In genomic region chr5:132026516-132027008, GRCh38 we compare ENCODE assay signal across 16 cellular contexts. TPM values are rescaled to one million over a fixed set of nuclear protein-coding genes. Genes with fewer than 3 reads are reported as not detected.
DNase-seq lines count a peak whose midpoint lies in the region; ATAC-seq and TF ChIP-seq lines count a peak whose summit lies in the region.
"Had no signal": no experiment of that assay in that cellular context is flagged by ENCODE, and none has a peak within 500 bp of the region (broad histone marks: within the 10 kb centered on the region; RNA-seq: fewer than 3 reads in every experiment).

No MANE protein-coding gene starts in this region.

- peak overlapping the region; percentile 72 for H3K27ac Mint-ChIP-seq in activated CD4-positive, alpha-beta T cell treated with anti-CD3 and anti-CD28 coated beads for 36 hours
- H3K27ac Mint-ChIP-seq in activated CD4-positive, alpha-beta T cell treated with anti-CD3 and anti-CD28 coated beads, Interleukin-2, amount 10 ng/mL, durations not matched to agents 7 days and 5 days: peak overlapping the region; percentile 27
- H3K27ac Mint-ChIP-seq in activated naive CD8-positive, alpha-beta T cell treated with anti-CD3 and anti-CD28 coated beads, Interleukin-2, amount 10 ng/mL, durations not matched to agents 7 days and 5 days: no peak overlapping the region
- no peak overlapping the region for H3K27ac Mint-ChIP-seq in neural progenitor cell
- H3K27ac Mint-ChIP-seq: WTC11 had no signal

- H3K9ac ChIP-seq in neural progenitor cell: no peak overlapping the region

- intact Hi-C loops in activated CD4-positive, alpha-beta T cell treated with anti-CD3 and anti-CD28 coated beads for 36 hours (cut with DNase I, micrococcal nuclease): loop anchor here in 1 of 2 experiments (10.0 kb wide), 1 partner anchor 772 kb away; no protein-coding TSS in a partner anchor

- H3K4me1 Mint-ChIP-seq in activated CD4-positive, alpha-beta T cell treated with anti-CD3 and anti-CD28 coated beads for 36 hours: peaks cover 9% of the 10 kb centered on the region
- peaks cover 17% of the 10 kb centered on the region for H3K4me1 Mint-ChIP-seq in activated CD4-positive, alpha-beta T cell treated with anti-CD3 and anti-CD28 coated beads, Interleukin-2, amount 10 ng/mL, durations not matched to agents 7 days and 5 days
- H3K4me1 Mint-ChIP-seq in activated naive CD8-positive, alpha-beta T cell treated with anti-CD3 and anti-CD28 coated beads, Interleukin-2, amount 10 ng/mL, durations not matched to agents 7 days and 5 days: peaks cover 23% of the 10 kb centered on the region
- no peaks in the 10 kb centered on the region for H3K4me1 Mint-ChIP-seq in neural progenitor cell
- H3K4me1 Mint-ChIP-seq: WTC11 had no signal

- H3K79me2 ChIP-seq in neural progenitor cell (ENCODE audit: low read depth): no peaks in the 10 kb centered on the region

- no peak overlapping the region for H3K4me2 ChIP-seq in neural progenitor cell

- POLR2A ChIA-PET in activated CD4-positive, alpha-beta T cell treated with anti-CD3 and anti-CD28 coated beads for 36 hours (lab: Charles Lee): no interaction called here
- POLR2A ChIA-PET in activated CD4-positive, alpha-beta T cell treated with anti-CD3 and anti-CD28 coated beads, Interleukin-2, amount 10 ng/mL, durations not matched to agents 7 days and 5 days (lab: Charles Lee): no interaction called here
- POLR2A ChIA-PET in activated naive CD8-positive, alpha-beta T cell treated with anti-CD3 and anti-CD28 coated beads, Interleukin-2, amount 10 ng/mL, durations not matched to agents 7 days and 5 days (lab: Charles Lee): no interaction called here

- no peaks in the 10 kb centered on the region for H3K27me3 ChIP-seq in neural progenitor cell

- no peaks in the 10 kb centered on the region for H3K36me3 ChIP-seq in neural progenitor cell

- no peaks in the 10 kb centered on the region for H3F3A ChIP-seq in neural progenitor cell (ENCODE audit: low read depth)

- no peaks in the 10 kb centered on the region for H3K9me3 Mint-ChIP-seq in activated CD4-positive, alpha-beta T cell treated with anti-CD3 and anti-CD28 coated beads for 36 hours (ENCODE audit: low read depth)
- H3K9me3 Mint-ChIP-seq in activated CD4-positive, alpha-beta T cell treated with anti-CD3 and anti-CD28 coated beads, Interleukin-2, amount 10 ng/mL, durations not matched to agents 7 days and 5 days: no peaks in the 10 kb centered on the region
- H3K9me3 Mint-ChIP-seq in activated naive CD8-positive, alpha-beta T cell treated with anti-CD3 and anti-CD28 coated beads, Interleukin-2, amount 10 ng/mL, durations not matched to agents 7 days and 5 days: peaks cover 2% of the 10 kb centered on the region
- H3K9me3 Mint-ChIP-seq in neural progenitor cell: no peaks in the 10 kb centered on the region
- H3K9me3 Mint-ChIP-seq: WTC11 had no signal

- no peak for TF ChIP-seq CTCF in neural progenitor cell (IDR thresholded peaks at IDR 0.05)

- H3K9me3 ChIP-seq in neural progenitor cell (ENCODE audit: low read depth): no peaks in the 10 kb centered on the region

- no peak overlapping the region for H3K27ac ChIP-seq in neural progenitor cell
- H3K27ac ChIP-seq: epithelial cell of prostate, SK-N-MC had no signal

- peak; percentile 74 for DNase-seq in activated CD4-positive, alpha-beta T cell treated with anti-CD3 and anti-CD28 coated beads for 36 hours
- no peak for DNase-seq in activated CD4-positive, alpha-beta T cell treated with anti-CD3 and anti-CD28 coated beads, Interleukin-2, amount 50 U/mL, for 1 hour
- peak; percentile 63 for DNase-seq in activated CD4-positive, alpha-beta T cell treated with anti-CD3 and anti-CD28 coated beads, Interleukin-2, amount 10 ng/mL, durations not matched to agents 7 days and 5 days
- DNase-seq in activated naive CD8-positive, alpha-beta T cell treated with anti-CD3 and anti-CD28 coated beads, Interleukin-2, amount 10 ng/mL, durations not matched to agents 7 days and 5 days: no peak
- DNase-seq in stimulated activated CD4-positive, alpha-beta T cell treated with anti-CD3 and anti-CD28 coated beads, Interleukin-4, amount 100 ng/mL, for 24 hours: peak; percentile 30
- no peak for DNase-seq in neural progenitor cell (ENCODE audit: low spot score)
- no peak for DNase-seq in amygdala (lab: John Stamatoyannopoulos, UW)
- no peak for DNase-seq in NCI-H187 (lab: John Stamatoyannopoulos, UW)
- DNase-seq: GDM1, glutamatergic neuron, MV-4-11 had no signal

- peak; percentile 86 for ATAC-seq in activated CD4-positive, alpha-beta T cell treated with anti-CD3 and anti-CD28 coated beads for 36 hours
- peak; percentile 94 for ATAC-seq in activated naive CD8-positive, alpha-beta T cell treated with anti-CD3 and anti-CD28 coated beads, Interleukin-2, amount 10 ng/mL, durations not matched to agents 7 days and 5 days (ENCODE audit: low read depth)
- ATAC-seq: WTC11 had no signal

- H3K36me3 Mint-ChIP-seq in activated CD4-positive, alpha-beta T cell treated with anti-CD3 and anti-CD28 coated beads for 36 hours (ENCODE audit: low read depth): no peaks in the 10 kb centered on the region
- peaks cover 6% of the 10 kb centered on the region for H3K36me3 Mint-ChIP-seq in activated CD4-positive, alpha-beta T cell treated with anti-CD3 and anti-CD28 coated beads, Interleukin-2, amount 10 ng/mL, durations not matched to agents 7 days and 5 days (ENCODE audit: low read depth)
- H3K36me3 Mint-ChIP-seq in activated naive CD8-positive, alpha-beta T cell treated with anti-CD3 and anti-CD28 coated beads, Interleukin-2, amount 10 ng/mL, durations not matched to agents 7 days and 5 days: peaks cover 13% of the 10 kb centered on the region
- H3K36me3 Mint-ChIP-seq in neural progenitor cell: no peaks in the 10 kb centered on the region
- H3K36me3 Mint-ChIP-seq: WTC11 had no signal

- CTCF ChIA-PET in activated CD4-positive, alpha-beta T cell treated with anti-CD3 and anti-CD28 coated beads for 36 hours (lab: Charles Lee): no interaction called here
- CTCF ChIA-PET in activated CD4-positive, alpha-beta T cell treated with anti-CD3 and anti-CD28 coated beads, Interleukin-2, amount 10 ng/mL, durations not matched to agents 7 days and 5 days (lab: Charles Lee): interaction anchor here (1.8 kb wide), 1 partner anchor 16 kb away, joined by 6 read pairs; no protein-coding TSS in a partner anchor

- H3K4me3 ChIP-seq in neural progenitor cell: no peak overlapping the region
- H3K4me3 ChIP-seq: SK-N-MC had no signal

- H2AFZ ChIP-seq in neural progenitor cell (replicated peaks): no peak overlapping the region

- H3K27me3 Mint-ChIP-seq in activated CD4-positive, alpha-beta T cell treated with anti-CD3 and anti-CD28 coated beads for 36 hours: peaks cover 19% of the 10 kb centered on the region
- H3K27me3 Mint-ChIP-seq in activated CD4-positive, alpha-beta T cell treated with anti-CD3 and anti-CD28 coated beads, Interleukin-2, amount 10 ng/mL, durations not matched to agents 7 days and 5 days: peaks cover 36% of the 10 kb centered on the region
- H3K27me3 Mint-ChIP-seq in activated naive CD8-positive, alpha-beta T cell treated with anti-CD3 and anti-CD28 coated beads, Interleukin-2, amount 10 ng/mL, durations not matched to agents 7 days and 5 days: peaks cover 13% of the 10 kb centered on the region
- H3K27me3 Mint-ChIP-seq in neural progenitor cell (ENCODE audit: insufficient read depth, low read depth): peaks cover 3% of the 10 kb centered on the region

- H3K4me3 Mint-ChIP-seq in activated CD4-positive, alpha-beta T cell treated with anti-CD3 and anti-CD28 coated beads for 36 hours: no peak overlapping the region
- no peak overlapping the region for H3K4me3 Mint-ChIP-seq in activated CD4-positive, alpha-beta T cell treated with anti-CD3 and anti-CD28 coated beads, Interleukin-2, amount 10 ng/mL, durations not matched to agents 7 days and 5 days
- peak overlapping the region; percentile 63 for H3K4me3 Mint-ChIP-seq in activated naive CD8-positive, alpha-beta T cell treated with anti-CD3 and anti-CD28 coated beads, Interleukin-2, amount 10 ng/mL, durations not matched to agents 7 days and 5 days
- H3K4me3 Mint-ChIP-seq in neural progenitor cell: no peak overlapping the region
- H3K4me3 Mint-ChIP-seq: WTC11 had no signal

- no peaks in the 10 kb centered on the region for H4K20me1 ChIP-seq in neural progenitor cell (ENCODE audit: low read depth)

- H3K4me1 ChIP-seq in neural progenitor cell: no peaks in the 10 kb centered on the region

RNA-seq across cellular contexts. Expression of gene ACSL6, which starts 15.1 kb away (rescaled TPM):
- 1 to 10 TPM; 3.1 to 3.3 TPM for total RNA-seq in activated CD4-positive, alpha-beta T cell treated with anti-CD3 and anti-CD28 coated beads for 36 hours
- 10 to 100 TPM; 26.5 to 38.8 TPM for total RNA-seq in activated CD4-positive, alpha-beta T cell treated with anti-CD3 and anti-CD28 coated beads, Interleukin-2, amount 10 ng/mL, durations not matched to agents 7 days and 5 days
- 10 to 100 TPM; 31.5 to 34.6 TPM for total RNA-seq in activated naive CD8-positive, alpha-beta T cell treated with anti-CD3 and anti-CD28 coated beads, Interleukin-2, amount 10 ng/mL, durations not matched to agents 7 days and 5 days
- not detected in 2 replicates for total RNA-seq in neural progenitor cell (ENCODE audit: low replicate concordance)
- total RNA-seq: chondrocyte had no signal

RNA-seq across cellular contexts. Expression of gene IL3, which starts 33.9 kb away (rescaled TPM):
- 10 to 100 TPM; 10.8 to 11.6 TPM for total RNA-seq in activated CD4-positive, alpha-beta T cell treated with anti-CD3 and anti-CD28 coated beads for 36 hours
- total RNA-seq in activated CD4-positive, alpha-beta T cell treated with anti-CD3 and anti-CD28 coated beads, Interleukin-2, amount 10 ng/mL, durations not matched to agents 7 days and 5 days: under 1 TPM; 0.20 to 0.40 TPM
- total RNA-seq in activated naive CD8-positive, alpha-beta T cell treated with anti-CD3 and anti-CD28 coated beads, Interleukin-2, amount 10 ng/mL, durations not matched to agents 7 days and 5 days: not detected
- total RNA-seq in neural progenitor cell (ENCODE audit: low replicate concordance): not detected in 2 replicates
- total RNA-seq: chondrocyte, kidney epithelial cell, WTC11 had no signal

RNA-seq across cellular contexts. Expression of gene CSF2, which starts 47.0 kb away (rescaled TPM):
- total RNA-seq in activated CD4-positive, alpha-beta T cell treated with anti-CD3 and anti-CD28 coated beads for 36 hours: 10 to 100 TPM; 52.6 to 59.5 TPM
- total RNA-seq in activated CD4-positive, alpha-beta T cell treated with anti-CD3 and anti-CD28 coated beads, Interleukin-2, amount 10 ng/mL, durations not matched to agents 7 days and 5 days: 1 to 10 TPM; 2.9 to 4.7 TPM
- 1 to 10 TPM; 1.1 to 1.4 TPM for total RNA-seq in activated naive CD8-positive, alpha-beta T cell treated with anti-CD3 and anti-CD28 coated beads, Interleukin-2, amount 10 ng/mL, durations not matched to agents 7 days and 5 days
- not detected in 2 replicates for total RNA-seq in neural progenitor cell (ENCODE audit: low replicate concordance)
- total RNA-seq: chondrocyte, WTC11 had no signal

Comparison
In these comparisons a context has a peak if more than half of its experiments do, and no peak if none do; other contexts are left out.
1. DNase-seq: peak in activated CD4-positive, alpha-beta T cell treated with anti-CD3 and anti-CD28 coated beads for 36 hours (single experiment), activated CD4-positive, alpha-beta T cell treated with anti-CD3 and anti-CD28 coated beads, Interleukin-2, amount 10 ng/mL, durations not matched to agents 7 days and 5 days (single experiment) and stimulated activated CD4-positive, alpha-beta T cell treated with anti-CD3 and anti-CD28 coated beads, Interleukin-4, amount 100 ng/mL, for 24 hours (single experiment); none in activated CD4-positive, alpha-beta T cell treated with anti-CD3 and anti-CD28 coated beads, Interleukin-2, amount 50 U/mL, for 1 hour (single experiment), activated naive CD8-positive, alpha-beta T cell treated with anti-CD3 and anti-CD28 coated beads, Interleukin-2, amount 10 ng/mL, durations not matched to agents 7 days and 5 days (single experiment), neural progenitor cell (single experiment), amygdala (0 of 56) and NCI-H187 (0 of 2).
2. RNA of gene ACSL6, which starts 15.1 kb away (total RNA-seq): 26.5 to 38.8 TPM in activated CD4-positive, alpha-beta T cell treated with anti-CD3 and anti-CD28 coated beads, Interleukin-2, amount 10 ng/mL, durations not matched to agents 7 days and 5 days and 31.5 to 34.6 TPM in activated naive CD8-positive, alpha-beta T cell treated with anti-CD3 and anti-CD28 coated beads, Interleukin-2, amount 10 ng/mL, durations not matched to agents 7 days and 5 days; 3.1 to 3.3 TPM in activated CD4-positive, alpha-beta T cell treated with anti-CD3 and anti-CD28 coated beads for 36 hours and not detected in neural progenitor cell; every median in the first group is over 4 times any median in the second.
3. RNA of gene IL3, which starts 33.9 kb away (total RNA-seq): 10.8 to 11.6 TPM in activated CD4-positive, alpha-beta T cell treated with anti-CD3 and anti-CD28 coated beads for 36 hours; 0.20 to 0.40 TPM in activated CD4-positive, alpha-beta T cell treated with anti-CD3 and anti-CD28 coated beads, Interleukin-2, amount 10 ng/mL, durations not matched to agents 7 days and 5 days, not detected in activated naive CD8-positive, alpha-beta T cell treated with anti-CD3 and anti-CD28 coated beads, Interleukin-2, amount 10 ng/mL, durations not matched to agents 7 days and 5 days and not detected in neural progenitor cell; every median in the first group is over 4 times any median in the second.
4. RNA of gene CSF2, which starts 47.0 kb away (total RNA-seq): 52.6 to 59.5 TPM in activated CD4-positive, alpha-beta T cell treated with anti-CD3 and anti-CD28 coated beads for 36 hours; 2.9 to 4.7 TPM in activated CD4-positive, alpha-beta T cell treated with anti-CD3 and anti-CD28 coated beads, Interleukin-2, amount 10 ng/mL, durations not matched to agents 7 days and 5 days, 1.1 to 1.4 TPM in activated naive CD8-positive, alpha-beta T cell treated with anti-CD3 and anti-CD28 coated beads, Interleukin-2, amount 10 ng/mL, durations not matched to agents 7 days and 5 days and not detected in neural progenitor cell; every median in the first group is over 4 times any median in the second.
5. H3K27ac Mint-ChIP-seq: peak in activated CD4-positive, alpha-beta T cell treated with anti-CD3 and anti-CD28 coated beads for 36 hours (single experiment) and activated CD4-positive, alpha-beta T cell treated with anti-CD3 and anti-CD28 coated beads, Interleukin-2, amount 10 ng/mL, durations not matched to agents 7 days and 5 days (single experiment); none in activated naive CD8-positive, alpha-beta T cell treated with anti-CD3 and anti-CD28 coated beads, Interleukin-2, amount 10 ng/mL, durations not matched to agents 7 days and 5 days (single experiment) and neural progenitor cell (single experiment).